ENCODE assay signal across 8 cellular contexts in genomic region chr1:12177999-12178441, GRCh38. TPM values are rescaled to one million over a fixed set of nuclear protein-coding genes. Genes with fewer than 3 reads are reported as not detected.
DNase-seq lines count a peak whose midpoint lies in the region; ATAC-seq and TF ChIP-seq lines count a peak whose summit lies in the region.

No MANE protein-coding gene starts in this region.

- no peak for TF ChIP-seq POLR2A in esophagus squamous epithelium (IDR thresholded peaks at IDR 0.05)

- DNase-seq in NCI-H146 (lab: John Stamatoyannopoulos, UW) (peak; percentile 58), esophagus squamous epithelium (lab: John Stamatoyannopoulos, UW) (no peak), sciatic nerve (ENCODE audit: low spot score) (peak; percentile 81), aorta (peak; percentile 88 to 92)
- DNase-seq in activated CD8-positive, alpha-beta memory T cell treated with anti-CD3 and anti-CD28 coated beads, Interleukin-2, amount 50 U/mL, for 48 hours: peak; percentile 98

- no peaks in the 10 kb centered on the region for H3K27me3 ChIP-seq in BLaER1 treated with 17β-estradiol and CSF1 and Interleukin-3, amounts not matched to agents 10 nM and 100 nM
- H3K27me3 ChIP-seq in esophagus squamous epithelium (peaks cover 0 to 31% (median 0%) of the 10 kb centered on the region in 4 donors), aorta (ENCODE audit: control insufficient read depth in 1 of 2, insufficient read depth in 2 of 2, low read length in 1 of 2) (no peaks in the 10 kb centered on the region)

- peak overlapping the region; percentile 68 to 81 (median 77); a peak in 21 of 22 replicates for H3K27ac ChIP-seq in BLaER1 treated with 17β-estradiol and CSF1 and Interleukin-3, amounts not matched to agents 10 nM and 100 nM
- H3K27ac ChIP-seq in esophagus squamous epithelium: peak overlapping the region; percentile 48 to 89 (median 77)
- H3K27ac ChIP-seq in aorta (ENCODE audit: low read depth in 1 of 2, low read length in 2 of 2): no peak overlapping the region

- ATAC-seq in sciatic nerve: no peak
- ATAC-seq in aorta (ENCODE audit: low FRiP score): no peak
- ATAC-seq in GM19023 (IDR thresholded peaks at IDR 0.05; ENCODE audit: unreplicated experiment): no peak
- no peak for ATAC-seq in GM18519 (IDR thresholded peaks at IDR 0.05; ENCODE audit: low FRiP score, unreplicated experiment)

- H4K20me1 ChIP-seq in BLaER1 treated with 17β-estradiol and CSF1 and Interleukin-3, amounts not matched to agents 10 nM and 100 nM: peaks cover 13 to 100% (median 27%) of the 10 kb centered on the region in 11 experiments; a peak in 20 of 22 replicates

- 24 to 31% methylated on average over 8 to 14 of the region's 14 CpGs for WGBS in esophagus squamous epithelium, 2 donors
- WGBS in aorta, 2 donors: 40 to 41% methylated on average over 14 of the region's 14 CpGs

- TF ChIP-seq CTCF in esophagus squamous epithelium (IDR thresholded peaks at IDR 0.05): no peak

- H3K9ac ChIP-seq in BLaER1 treated with 17β-estradiol and CSF1 and Interleukin-3, amounts not matched to agents 10 nM and 100 nM: peak overlapping the region; percentile 61 to 76 (median 69); a peak in 20 of 22 replicates

- peak overlapping the region; percentile 88 to 100 (median 96) for H3K4me2 ChIP-seq in BLaER1 treated with 17β-estradiol and CSF1 and Interleukin-3, amounts not matched to agents 10 nM and 100 nM

- H3K36me3 ChIP-seq in BLaER1 treated with 17β-estradiol and CSF1 and Interleukin-3, amounts not matched to agents 10 nM and 100 nM: peaks cover 0 to 99% (median 0%) of the 10 kb centered on the region in 11 experiments; a peak in 8 of 22 replicates
- H3K36me3 ChIP-seq in esophagus squamous epithelium: no peaks in the 10 kb centered on the region
- no peaks in the 10 kb centered on the region for H3K36me3 ChIP-seq in aorta (ENCODE audit: control insufficient read depth in 1 of 2, insufficient read depth in 2 of 2, low read length in 1 of 2)

- H3K9me3 ChIP-seq in BLaER1 treated with 17β-estradiol and CSF1 and Interleukin-3, amounts not matched to agents 10 nM and 100 nM (replicated peaks in 1 of 11): no peaks in the 10 kb centered on the region
- H3K9me3 ChIP-seq in esophagus squamous epithelium: no peaks in the 10 kb centered on the region
- H3K9me3 ChIP-seq in aorta (ENCODE audit: control insufficient read depth, low read length): no peaks in the 10 kb centered on the region

- intact Hi-C loops in esophagus squamous epithelium (cut with DNase I) (no loop called here), sciatic nerve (cut with DNase I) (no loop called here), aorta (cut with DNase I) (no loop called here)

- H3K4me3 ChIP-seq in BLaER1 treated with 17β-estradiol and CSF1 and Interleukin-3, amounts not matched to agents 10 nM and 100 nM: peak overlapping the region in 5 of 10 experiments; percentile 29 to 58 (median 37); a peak in 10 of 20 replicates
- H3K4me3 ChIP-seq in esophagus squamous epithelium: peak overlapping the region in 1 of 4 donors; percentile 21
- no peak overlapping the region for H3K4me3 ChIP-seq in aorta (ENCODE audit: low read length in 2 of 2)

- H3K4me1 ChIP-seq in BLaER1 treated with 17β-estradiol and CSF1 and Interleukin-3, amounts not matched to agents 10 nM and 100 nM: peaks cover 76 to 100% (median 100%) of the 10 kb centered on the region in 10 experiments
- H3K4me1 ChIP-seq in esophagus squamous epithelium (peaks cover 24 to 100% (median 55%) of the 10 kb centered on the region in 3 donors), aorta (ENCODE audit: control insufficient read depth in 1 of 2, insufficient read depth in 2 of 2, low read length in 2 of 2) (no peaks in the 10 kb centered on the region)

RNA-seq across cellular contexts. Expression of gene TNFRSF1B, which starts 11.2 kb away (rescaled TPM):
- total RNA-seq in esophagus squamous epithelium (10 to 100 TPM in 2 of 4 donors, 1 to 10 TPM in 2; 2.1 to 17.5 (median 10.3) TPM), sciatic nerve (90.9 TPM), aorta (10 to 100 TPM; 42.1 to 98.5 TPM)
- polyA plus RNA-seq in aorta: 10 to 100 TPM in 1 of 2 donors, 1 to 10 TPM in 1; 5.0 to 12.8 TPM

RNA-seq across cellular contexts. Expression of gene VPS13D, which starts 51.8 kb away (rescaled TPM):
- total RNA-seq in esophagus squamous epithelium: 100 to 1,000 TPM in 1 of 4 donors, 10 to 100 TPM in 3; 42.5 to 103 (median 59.8) TPM
- total RNA-seq in sciatic nerve: 123 TPM
- 100 to 1,000 TPM in 1 of 2 donors, 10 to 100 TPM in 1; 94.2 to 134 TPM for total RNA-seq in aorta
- polyA plus RNA-seq in aorta: 10 to 100 TPM; 15.8 to 23.6 TPM

Comparison
In these comparisons a context has a peak if more than half of its experiments do, and no peak if none do; other contexts are left out.
1. H3K27ac ChIP-seq: peak in BLaER1 treated with 17β-estradiol and CSF1 and Interleukin-3, amounts not matched to agents 10 nM and 100 nM (11 of 11) and esophagus squamous epithelium (4 of 4); none in aorta (0 of 2).